In the genomic region with DNA sequence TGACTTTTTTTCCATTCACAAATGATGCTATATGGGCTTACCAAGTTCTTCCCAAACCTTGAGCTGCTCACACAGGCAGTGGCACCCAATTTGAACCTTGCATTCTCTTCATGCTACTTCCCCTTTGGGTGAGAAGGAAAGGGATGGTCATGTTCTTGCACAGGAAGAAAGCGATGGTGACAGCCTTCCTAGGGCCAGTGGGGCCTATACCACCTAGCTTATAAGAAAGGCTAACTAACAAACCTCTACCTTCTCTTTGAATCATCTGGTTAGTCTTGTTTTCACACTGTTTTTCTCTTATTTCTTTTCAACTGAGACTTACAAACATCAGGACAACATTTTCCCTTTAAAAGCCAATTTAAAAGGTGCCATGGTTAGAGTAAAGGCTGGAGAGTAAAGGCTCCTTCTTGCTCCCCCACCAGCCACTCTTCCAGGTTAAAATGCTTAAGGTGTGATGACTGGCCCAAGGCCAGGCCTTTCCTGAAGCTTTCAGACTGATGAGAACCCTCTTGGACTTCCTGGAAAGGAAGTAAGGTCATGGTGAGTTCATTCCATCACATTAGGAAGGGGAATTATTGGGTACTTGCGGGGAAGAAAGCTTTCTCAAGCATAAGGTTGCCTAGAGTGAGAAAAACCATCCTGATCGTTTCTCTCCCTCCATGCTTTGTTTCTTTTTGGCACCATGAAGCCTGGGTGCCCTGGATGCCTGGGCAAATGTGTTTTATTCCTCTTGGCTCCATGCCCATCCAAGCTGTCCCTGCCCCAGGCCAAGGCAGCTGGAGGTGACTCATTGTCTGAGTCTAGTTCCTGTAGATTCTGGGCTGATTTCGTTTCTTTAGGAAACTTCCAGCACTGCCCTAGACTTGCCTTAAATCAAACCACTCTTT, we compare ENCODE assay signal across 10 cellular contexts. TPM values are rescaled to one million over a fixed set of nuclear protein-coding genes. Genes with fewer than 3 reads are reported as not detected.
A peak's percentile ranks its signal among the peaks of the same experiment; 100 is the strongest.
DNase-seq lines count a peak whose midpoint lies in the region; ATAC-seq and TF ChIP-seq lines count a peak whose summit lies in the region.
"Had no signal": no experiment of that assay in that cellular context is flagged by ENCODE, and none has a peak within 500 bp of the region (broad histone marks: within the 10 kb centered on the region; RNA-seq: fewer than 3 reads in every experiment).

No MANE protein-coding gene starts in this region.

- no peak for TF ChIP-seq CTCF in endodermal cell (conservative IDR thresholded peaks at IDR 0.05)
- TF ChIP-seq CTCF in mucosa of descending colon (IDR thresholded peaks at IDR 0.05) = no peak
- TF ChIP-seq CTCF in GM13977 (IDR thresholded peaks at IDR 0.05; ENCODE audit: extremely low read depth, insufficient read depth, missing control alignments) = no peak

- H3K9me3 ChIP-seq in endodermal cell (ENCODE audit: control insufficient read depth, low read length) (no peaks in the 10 kb centered on the region), mucosa of descending colon (no peaks in the 10 kb centered on the region)

- no peak overlapping the region for H3K4me3 ChIP-seq in endodermal cell (ENCODE audit: low read length)
- H3K4me3 ChIP-seq in mucosa of descending colon = no peak overlapping the region

- no peaks in the 10 kb centered on the region for H3K36me3 Mint-ChIP-seq in endodermal cell (ENCODE audit: low read depth)

- DNase-seq in CD1c-positive myeloid dendritic cell (ENCODE audit: extremely low spot score) (peak; percentile 65), NCI-H2029 treated with DMSO at 0.1 percent for 48 hours (lab: John Stamatoyannopoulos, UW) (peak; percentile 35), endodermal cell (no peak), mucosa of descending colon (peak; percentile 60 to 68 (median 64)), NCI-H526 (lab: John Stamatoyannopoulos, UW) (no peak), GM13977 (ENCODE audit: low spot score) (no peak), D341Med (ENCODE audit: low spot score) (no peak)
- DNase-seq in activated naive CD4-positive, alpha-beta T cell treated with Interleukin-2 at 50 U/mL for 16 hours = no peak
- DNase-seq: DMS79 treated with DMSO at 0.1 percent for 48 hours had no signal

- no peak overlapping the region for H3K27ac ChIP-seq in endodermal cell (ENCODE audit: low read depth, low read length)

- intact Hi-C loops in mucosa of descending colon (cut with DNase I, micrococcal nuclease) = no loop called here

- 89 to 92% methylated on average over 4 of the region's 4 CpGs for WGBS in endodermal cell (ENCODE audit: insufficient coverage in 1 of 2, insufficient read length in 1 of 2), 2 experiments

- H3K4me1 ChIP-seq in endodermal cell (ENCODE audit: control insufficient read depth, insufficient read depth, low read length) (peaks cover 3% of the 10 kb centered on the region), mucosa of descending colon (ENCODE audit: low read depth) (peaks cover 7% of the 10 kb centered on the region)

- H3K9me3 Mint-ChIP-seq in endodermal cell = no peaks in the 10 kb centered on the region

- H3K4me1 Mint-ChIP-seq in endodermal cell = peaks cover 9% of the 10 kb centered on the region

- H3K27ac Mint-ChIP-seq in endodermal cell = peak overlapping the region; percentile 63

- no peaks in the 10 kb centered on the region for H3K36me3 ChIP-seq in endodermal cell (ENCODE audit: control insufficient read depth, insufficient read depth, low read length)
- no peaks in the 10 kb centered on the region for H3K36me3 ChIP-seq in mucosa of descending colon (ENCODE audit: low read depth)

- no peaks in the 10 kb centered on the region for H3K27me3 ChIP-seq in endodermal cell (ENCODE audit: control insufficient read depth, insufficient read depth, low read length, poor library complexity, severe bottlenecking)

- in situ Hi-C loops in GM13977 (cut with MboI; ENCODE audit: low pct_unique_long_range_greater_than_20kb, low sequenced_read_pairs, unreplicated experiment) = no loop called here

- no peak overlapping the region for H3K4me3 Mint-ChIP-seq in endodermal cell

- no peaks in the 10 kb centered on the region for H3K27me3 Mint-ChIP-seq in endodermal cell (ENCODE audit: insufficient read depth)

- ATAC-seq in mucosa of descending colon = peak; percentile 95

- H3K9ac ChIP-seq in endodermal cell (ENCODE audit: extremely low read depth, low read length, poor library complexity, severe bottlenecking) = no peak overlapping the region

RNA-seq across cellular contexts. Expression of gene ITGB6, which starts 41.4 kb away (rescaled TPM):
- under 1 TPM in 1 of 2 donors, not detected in 1; 0.24 TPM for total RNA-seq in endodermal cell
- polyA plus RNA-seq in endodermal cell (2013, experiment 1 of 2) = not detected
- 0.04 TPM for polyA plus RNA-seq in endodermal cell (2013, experiment 2 of 2)
- 10 to 100 TPM in 2 of 3 donors, 1 to 10 TPM in 1; 9.0 to 35.7 (median 16.2) TPM for total RNA-seq in mucosa of descending colon
- total RNA-seq: H1 had no signal
- polyA plus RNA-seq: H1 had no signal

Comparison
In these comparisons a context has a peak if more than half of its experiments do, and no peak if none do; other contexts are left out.
1. DNase-seq: peak in CD1c-positive myeloid dendritic cell (single experiment), NCI-H2029 treated with DMSO at 0.1 percent for 48 hours (single experiment) and mucosa of descending colon (3 of 3); none in endodermal cell (single experiment), NCI-H526 (0 of 2), activated naive CD4-positive, alpha-beta T cell treated with Interleukin-2 at 50 U/mL for 16 hours (single experiment), GM13977 (single experiment) and D341Med (single experiment).
2. RNA of gene ITGB6, which starts 41.4 kb away (total RNA-seq): 9.0 to 35.7 TPM in mucosa of descending colon; 0.24 TPM in endodermal cell; every median in the first group is over 4 times any median in the second.